ENCODE assay signal across 11 cellular contexts in the genomic region with DNA sequence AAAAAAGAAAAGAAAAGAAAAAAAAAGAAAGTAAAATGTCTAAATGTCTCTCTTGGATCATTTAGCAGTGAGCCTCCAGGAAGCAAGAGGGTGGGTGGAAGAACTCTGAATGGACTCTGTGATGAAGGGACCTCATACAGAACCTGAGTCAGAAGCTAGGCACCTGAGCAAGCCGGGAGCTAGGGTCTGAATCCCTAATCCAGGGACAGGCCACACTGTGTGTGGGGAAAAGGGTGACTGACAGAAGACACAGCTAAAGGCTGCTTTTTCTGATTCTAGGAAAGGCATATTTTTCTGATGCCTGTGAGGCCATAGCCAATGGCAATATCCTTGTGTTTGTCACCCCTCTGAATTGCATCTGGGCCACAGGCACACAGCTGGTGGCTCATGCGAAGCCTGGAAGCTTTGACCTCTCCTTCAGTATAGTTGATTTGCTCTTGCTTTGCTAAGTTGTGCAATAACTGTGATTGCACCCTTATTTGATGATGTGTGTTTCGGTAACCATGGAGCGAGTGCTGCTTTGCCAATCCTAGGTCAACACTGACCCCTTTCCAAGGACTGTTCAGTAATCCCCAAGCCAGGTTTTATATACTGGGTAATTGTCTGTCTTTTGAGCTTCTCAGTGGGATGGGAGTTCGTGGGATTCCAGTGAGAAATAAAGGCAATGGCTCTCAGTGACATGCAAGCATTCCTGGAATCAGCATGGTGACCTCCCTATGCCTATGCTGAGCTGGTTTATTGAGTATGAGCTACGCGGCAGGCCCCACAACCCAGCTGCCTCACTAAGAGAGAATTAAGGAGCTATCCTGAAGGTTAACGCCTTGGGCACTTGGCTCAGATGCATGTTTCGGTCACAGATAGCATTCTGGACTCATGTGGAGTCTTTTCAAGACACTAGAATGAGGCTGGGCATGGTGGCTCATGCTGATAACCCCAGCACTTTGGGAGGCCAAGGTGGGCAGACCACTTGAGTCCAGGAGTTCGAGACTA. TPM values are rescaled to one million over a fixed set of nuclear protein-coding genes. Genes with fewer than 3 reads are reported as not detected.
DNase-seq lines count a peak whose midpoint lies in the region; ATAC-seq and TF ChIP-seq lines count a peak whose summit lies in the region.
"Had no signal": no experiment of that assay in that cellular context is flagged by ENCODE, and none has a peak within 500 bp of the region (broad histone marks: within the 10 kb centered on the region; RNA-seq: fewer than 3 reads in every experiment).

No MANE protein-coding gene starts in this region.

- BruUV-seq in IMR-90 (replicated peaks; lab: Mats Ljungman, UMichigan): no TSS peak

- no peak overlapping the region for H3K4me2 ChIP-seq in IMR-90 (ENCODE audit: low read depth, low read length)
- H3K4me2 ChIP-seq: PC-9 had no signal

- no peak overlapping the region for H2BK20ac ChIP-seq in IMR-90 (ENCODE audit: low read depth, low read length)

- H3K4me3 ChIP-seq in IMR-90 (ENCODE audit: insufficient read depth, low read depth, low read length) (no peak overlapping the region), left lung (no peak overlapping the region), stomach smooth muscle (ENCODE audit: low read length in 2 of 2) (no peak overlapping the region)
- H3K4me3 ChIP-seq: PC-9 had no signal

- ATAC-seq in IMR-90 (ENCODE audit: low read depth) (no peak), left lung (peak; percentile 73), HG03045 (IDR thresholded peaks at IDR 0.05; ENCODE audit: unreplicated experiment) (no peak)

- H4K8ac ChIP-seq in IMR-90 (ENCODE audit: low read depth in 2 of 2, low read length in 2 of 2): no peak overlapping the region

- H4K20me1 ChIP-seq in IMR-90 (ENCODE audit: insufficient read depth, low read length): no peaks in the 10 kb centered on the region

- in situ Hi-C loops in IMR-90 (cut with MboI; ENCODE audit: low sequenced_read_pairs): no loop called here

- intact Hi-C loops in IMR-90 (cut with micrococcal nuclease) (no loop called here), left lung (cut with DNase I) (no loop called here)

- DNase-seq in IMR-90 (peak; percentile 8), caudate nucleus (lab: John Stamatoyannopoulos, UW) (peak in 11 of 61 donors; percentile 2 to 48 (median 17)), left lung (peak in 1 of 2 donors; percentile 60), GM10248 (ENCODE audit: extremely low spot score) (no peak), ecto neural progenitor cell (ENCODE audit: low spot score) (no peak), DMS79 (lab: John Stamatoyannopoulos, UW) (no peak)
- DNase-seq: effector CD8-positive, alpha-beta T cell; NCI-H1092 had no signal

- no peak overlapping the region for H3K4ac ChIP-seq in IMR-90 (ENCODE audit: low read depth, low read length)

- no peak overlapping the region for H3K56ac ChIP-seq in IMR-90 (ENCODE audit: extremely low read depth, insufficient read depth, low read length)

- no peaks in the 10 kb centered on the region for H3K9me1 ChIP-seq in IMR-90 (ENCODE audit: insufficient read depth, low read length)

- dilution Hi-C loops in IMR-90 (cut with HindIII; ENCODE audit: low sequenced_read_pairs, unreplicated experiment): no loop called here

- H3K14ac ChIP-seq in IMR-90 (replicated peaks; ENCODE audit: low read depth, low read length): no peak overlapping the region

- no peak overlapping the region for H3K23ac ChIP-seq in IMR-90 (ENCODE audit: low read depth, low read length)

- H2BK15ac ChIP-seq in IMR-90 (ENCODE audit: low read depth, low read length): no peak overlapping the region

- no peak for TF ChIP-seq RAD21 in IMR-90 (IDR thresholded peaks at IDR 0.05; ENCODE audit: low read length)

- TF ChIP-seq POLR2A in IMR-90 (IDR thresholded peaks at IDR 0.05; ENCODE audit: low read depth, low read length): no peak

- no peak overlapping the region for H2AK5ac ChIP-seq in IMR-90 (ENCODE audit: low read depth, low read length)

- WGBS in IMR-90 (ENCODE audit: extremely low coverage in 2 of 2, insufficient read length in 1 of 2), 2 experiments: 60% methylated on average over 4 of the region's 10 CpGs; no CpG with 5 or more reads in 1 of the 2 experiments

- no peak overlapping the region for H2BK5ac ChIP-seq in IMR-90 (ENCODE audit: low read depth, low read length, poor library complexity, severe bottlenecking)

- H4K5ac ChIP-seq in IMR-90 (ENCODE audit: low read depth, low read length): no peak overlapping the region

- H3K9me3 ChIP-seq in IMR-90 (ENCODE audit: control insufficient read depth, insufficient read depth, low read length): no peaks in the 10 kb centered on the region
- no peaks in the 10 kb centered on the region for H3K9me3 ChIP-seq in left lung
- no peaks in the 10 kb centered on the region for H3K9me3 ChIP-seq in stomach smooth muscle (ENCODE audit: control insufficient read depth in 2 of 2, low read length in 2 of 2)

- H2BK120ac ChIP-seq in IMR-90 (ENCODE audit: low read depth, low read length): no peak overlapping the region

- H3K18ac ChIP-seq in IMR-90 (ENCODE audit: low read depth, low read length): no peak overlapping the region

- CTCF ChIA-PET in IMR-90 (lab: Yijun Ruan, JAX): interaction anchor here (0.7 kb wide), 1 partner anchor 43 kb away, joined by 4 read pairs; no protein-coding TSS in a partner anchor
- CTCF ChIA-PET in GM10248 (lab: Yijun Ruan, JAX): interaction anchor here (1.9 kb wide), 1 partner anchor 8 kb away, joined by 5 read pairs; no protein-coding TSS in a partner anchor

- H4K91ac ChIP-seq in IMR-90 (ENCODE audit: insufficient read depth, low read depth, low read length): no peak overlapping the region

- H3K27me3 ChIP-seq in IMR-90 (ENCODE audit: control insufficient read depth, insufficient read depth, low read length): peaks cover 8% of the 10 kb centered on the region
- H3K27me3 ChIP-seq in left lung: no peaks in the 10 kb centered on the region
- no peaks in the 10 kb centered on the region for H3K27me3 ChIP-seq in stomach smooth muscle (ENCODE audit: control insufficient read depth in 1 of 2, insufficient read depth in 2 of 2, low read length in 2 of 2)

- POLR2A ChIA-PET in IMR-90 (lab: Charles Lee; ENCODE audit: unreplicated experiment): no interaction called here
- POLR2A ChIA-PET in GM10248 (lab: Yijun Ruan, JAX): no interaction called here

- H3K79me1 ChIP-seq in IMR-90 (ENCODE audit: low read depth in 1 of 2, low read length in 2 of 2): no peaks in the 10 kb centered on the region

- H3K27ac ChIP-seq in IMR-90 (ENCODE audit: insufficient read depth, low read length) (no peak overlapping the region), caudate nucleus (ENCODE audit: low read depth, low read length) (peak overlapping the region; percentile 84), left lung (peak overlapping the region; percentile 67 to 73), stomach smooth muscle (ENCODE audit: low read length) (peak overlapping the region; percentile 37)
- H3K27ac ChIP-seq: PC-9 had no signal

- H3K4me1 ChIP-seq in IMR-90 (ENCODE audit: control insufficient read depth, insufficient read depth, low read length): no peaks in the 10 kb centered on the region
- peaks cover 0 to 7% of the 10 kb centered on the region in 2 donors for H3K4me1 ChIP-seq in left lung
- peaks cover 8% of the 10 kb centered on the region for H3K4me1 ChIP-seq in stomach smooth muscle (ENCODE audit: control insufficient read depth, insufficient read depth, low read length)

- H2AFZ ChIP-seq in IMR-90 (replicated peaks; ENCODE audit: low read length, poor library complexity): no peak overlapping the region
- H2AFZ ChIP-seq: PC-9 had no signal

- no peak overlapping the region for H2AK9ac ChIP-seq in IMR-90 (replicated peaks; ENCODE audit: low read depth, low read length, poor library complexity)

- TF ChIP-seq CTCF in IMR-90 (conservative IDR thresholded peaks at IDR 0.05; ENCODE audit: low read depth, low read length): no peak
- TF ChIP-seq CTCF in left lung (IDR thresholded peaks at IDR 0.05): no peak
- no peak for TF ChIP-seq CTCF in GM10248 (IDR thresholded peaks at IDR 0.05; ENCODE audit: control extremely low read depth, extremely low read depth, low read depth, missing control alignments)

- H3K9ac ChIP-seq in IMR-90 (ENCODE audit: low read depth, low read length) (no peak overlapping the region), stomach smooth muscle (ENCODE audit: low read length in 2 of 2) (no peak overlapping the region)

- no peaks in the 10 kb centered on the region for H3K36me3 ChIP-seq in IMR-90 (ENCODE audit: control insufficient read depth, insufficient read depth, low read length)
- no peaks in the 10 kb centered on the region for H3K36me3 ChIP-seq in left lung
- H3K36me3 ChIP-seq in stomach smooth muscle (ENCODE audit: control insufficient read depth in 2 of 2, insufficient read depth in 2 of 2, low read length in 2 of 2): no peaks in the 10 kb centered on the region

TF ChIP-seq in IMR-90, 13 proteins besides CTCF, POLR2A, EP300 and RAD21:
- TF ChIP-seq CEBPB (IDR thresholded peaks at IDR 0.05; ENCODE audit: low read depth, low read length) (peak; percentile 87), MXI1 (IDR thresholded peaks at IDR 0.05; ENCODE audit: borderline replicate concordance, low read depth, low read length) (no peak)
TF ChIP-seq in IMR-90: peak in this region for 1.

RNA-seq across cellular contexts. Expression of a gene that starts 49.0 kb away (rescaled TPM):
- total RNA-seq in IMR-90 (2012; rRNA removed): 11.4 and 11.8 TPM in 2 replicates
- 3.3 and 4.2 TPM in 2 replicates for polyA plus RNA-seq in IMR-90 (2012; rRNA removed)
- polyA plus RNA-seq in IMR-90 (2012; cell fraction: cytosol; rRNA removed): 0.69 and 0.75 TPM in 2 replicates
- polyA plus RNA-seq in IMR-90 (2012; cell fraction: nucleus; rRNA removed; ENCODE audit: low replicate concordance): 0.24 and 2.3 TPM in 2 replicates
- total RNA-seq in left lung: 10 to 100 TPM; 17.9 to 26.2 TPM
